In the genomic region with DNA sequence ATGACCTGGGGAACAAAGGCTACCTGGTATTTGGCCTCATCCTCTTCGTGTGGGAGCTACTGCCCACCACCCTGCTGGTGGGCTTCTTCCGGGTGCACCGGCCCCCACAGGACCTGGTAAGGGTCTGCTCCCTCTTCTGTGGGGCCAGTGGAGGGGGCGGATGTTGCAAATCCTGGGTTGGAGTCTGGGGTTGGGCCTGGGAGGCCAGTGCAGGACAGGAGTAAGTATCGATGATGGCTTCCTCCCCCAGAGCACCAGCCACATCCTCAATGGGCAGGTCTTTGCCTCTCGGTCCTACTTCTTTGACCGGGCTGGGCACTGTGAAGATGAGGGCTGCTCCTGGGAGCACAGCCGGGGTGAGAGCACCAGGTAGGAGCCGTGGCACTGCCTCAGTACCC, we compare ENCODE assay signal across 35 cellular contexts. TPM values are rescaled to one million over a fixed set of nuclear protein-coding genes. Genes with fewer than 3 reads are reported as not detected.
"Had no signal": no experiment of that assay in that cellular context is flagged by ENCODE, and none has a peak within 500 bp of the region (broad histone marks: within the 10 kb centered on the region; RNA-seq: fewer than 3 reads in every experiment).

No MANE protein-coding gene starts in this region.

- H3K9me3 Mint-ChIP-seq: naive thymus-derived CD8-positive, alpha-beta T cell; nephron progenitor cell; stimulated activated memory B cell treated with anti-CD40 and anti-IgM and Interleukin-4, amounts not matched to agents 10 μg/mL and 1 μg/mL and 100 μg/mL, for 72 hours had no signal

- FAIRE-seq: endometrium, islet of Langerhans, urothelium cell line had no signal

- H2AFZ ChIP-seq: parathyroid adenoma had no signal

- H3K36me3 ChIP-seq: prostate gland, right atrium auricular region, upper lobe of left lung had no signal

- H3K4me3 ChIP-seq: coronary artery, esophagus squamous epithelium, heart right ventricle, left lung, prostate gland, right atrium auricular region, skin epidermis, spleen, testis, tibial artery, upper lobe of left lung had no signal

- H3K4me3 Mint-ChIP-seq: nephron progenitor cell; stimulated activated memory B cell treated with anti-CD40 and anti-IgM and Interleukin-4, amounts not matched to agents 10 μg/mL and 1 μg/mL and 100 μg/mL, for 72 hours had no signal

- H3K9ac ChIP-seq: parathyroid adenoma had no signal

- ATAC-seq: heart right ventricle; left cardiac atrium; left lung; naive thymus-derived CD8-positive, alpha-beta T cell; stimulated activated memory B cell treated with anti-CD40 and anti-IgM and Interleukin-4, amounts not matched to agents 10 μg/mL and 1 μg/mL and 100 μg/mL, for 72 hours; stimulated activated naive CD8-positive, alpha-beta T cell treated with anti-CD3 and anti-CD28 coated beads, Interleukin-15, Interleukin-2, amounts not matched to agents 100 U/mL and 50 U/mL, for 24 hours had no signal

- H3K27me3 ChIP-seq: testis had no signal

- H3K36me3 Mint-ChIP-seq: naive thymus-derived CD8-positive, alpha-beta T cell had no signal

- H3K27ac ChIP-seq: coronary artery, esophagus squamous epithelium, heart right ventricle, left lung, parathyroid adenoma, prostate gland, right atrium auricular region, skin epidermis, spleen, testis, tibial artery, upper lobe of left lung had no signal

- DNase-seq: dermis blood vessel endothelial cell; effector memory CD4-positive, alpha-beta T cell; erythroblast; esophagus squamous epithelium; foreskin melanocyte; glutamatergic neuron; heart right ventricle; hippocampal formation; left cardiac atrium; left lung; mesendoderm; midbrain; nephron progenitor cell; spleen; stimulated activated CD4-positive, alpha-beta T cell treated with anti-CD3 and anti-CD28 coated beads, Interleukin-4, amount 100 ng/mL, for 4 hours; stimulated activated naive CD8-positive, alpha-beta T cell treated with anti-CD3 and anti-CD28 coated beads, Interleukin-15, Interleukin-2, amounts not matched to agents 100 U/mL and 50 U/mL, for 24 hours; substantia nigra; testis; tibial artery had no signal

- H3K9me3 ChIP-seq: esophagus squamous epithelium, heart right ventricle, left lung, prostate gland, right atrium auricular region, spleen, testis, tibial artery, upper lobe of left lung had no signal

- H3K27ac Mint-ChIP-seq: nephron progenitor cell; stimulated activated memory B cell treated with anti-CD40 and anti-IgM and Interleukin-4, amounts not matched to agents 10 μg/mL and 1 μg/mL and 100 μg/mL, for 72 hours had no signal

RNA-seq across cellular contexts. Expression of a gene that starts 2.8 kb away (rescaled TPM):
- total RNA-seq: esophagus squamous epithelium; heart right ventricle; kidney epithelial cell; left lung; lower leg skin; lung microvascular endothelial cell; mucosa of gallbladder; naive thymus-derived CD8-positive, alpha-beta T cell; prostate gland; right atrium auricular region had no signal
- polyA plus RNA-seq: heart right ventricle; naive thymus-derived CD8-positive, alpha-beta T cell had no signal

RNA-seq across cellular contexts. Expression of a gene that starts 11.8 kb away (rescaled TPM):
- total RNA-seq: dermis blood vessel endothelial cell; esophagus squamous epithelium; heart right ventricle; kidney epithelial cell; left lung; lower leg skin; lung microvascular endothelial cell; naive thymus-derived CD8-positive, alpha-beta T cell; osteoblast; right atrium auricular region; spleen had no signal
- polyA plus RNA-seq: naive thymus-derived CD8-positive, alpha-beta T cell had no signal
